ENCODE assay signal across 8 cellular contexts in genomic region chr21:33479679-33480480, GRCh38. TPM values are rescaled to one million over a fixed set of nuclear protein-coding genes. Genes with fewer than 3 reads are reported as not detected.
DNase-seq lines count a peak whose midpoint lies in the region; ATAC-seq and TF ChIP-seq lines count a peak whose summit lies in the region.

TSS of gene TMEM50B (minus strand) at chr21:33479974. CDS start at chr21:33468885, 11,089 bp downstream.

- CTCF ChIA-PET in AG04450 (lab: Charles Lee), result interaction anchor here (0.6 to 1.8 kb wide), 10 partner anchors 9 to 486 kb away, joined by 3 to 17 read pairs (median 4); no protein-coding TSS in a partner anchor
- CTCF ChIA-PET in mammary epithelial cell (lab: Charles Lee; ENCODE audit: low non-redundant PET), result interaction anchor here (0.5 to 1.1 kb wide), 4 partner anchors 43 to 224 kb away, joined by 3 to 6 read pairs (median 4); no protein-coding TSS in a partner anchor

- POLR2A ChIA-PET in AG04450 (lab: Yijun Ruan, JAX), result interaction anchor here (0.6 to 2.9 kb wide), 15 partner anchors 11 to 867 kb away, joined by 3 to 64 read pairs (median 3); partner anchors contain the start of genes CFAP298, DNAJC28, DONSON and IFNAR1

- intact Hi-C loops in mammary epithelial cell (cut with micrococcal nuclease), result no loop called here

- peaks cover 30% of the 10 kb centered on the region for H3K79me2 ChIP-seq in mammary epithelial cell (ENCODE audit: insufficient read depth, low read length)

- peaks cover 6% of the 10 kb centered on the region for H3K4me1 ChIP-seq in mammary epithelial cell (ENCODE audit: insufficient read depth, low read length)

- no peaks in the 10 kb centered on the region for H3K9me3 ChIP-seq in AG04450 (ENCODE audit: control insufficient read depth, insufficient read depth, low read length)
- H3K9me3 ChIP-seq in WERI-Rb-1 (ENCODE audit: severe bottlenecking), result no peaks in the 10 kb centered on the region
- no peaks in the 10 kb centered on the region for H3K9me3 ChIP-seq in mammary epithelial cell (replicated peaks; ENCODE audit: insufficient read depth, low read length)

- H4K20me1 ChIP-seq in mammary epithelial cell (ENCODE audit: insufficient read depth, low read length), result no peaks in the 10 kb centered on the region

- peak within 1 kb of the TSS; percentile 95 for H2AFZ ChIP-seq in mammary epithelial cell (ENCODE audit: low read depth, low read length)

- TF ChIP-seq CTCF in AG04450 (IDR thresholded peaks at IDR 0.05; ENCODE audit: low read depth, low read length) (peak; percentile 45; the same call in 1 of the 2 replicates), WERI-Rb-1 (IDR thresholded peaks at IDR 0.05; ENCODE audit: low read depth, low read length) (peak; percentile 80), mammary epithelial cell (conservative IDR thresholded peaks at IDR 0.05 in 1 of 2, IDR thresholded peaks at IDR 0.05 in 1 of 2; ENCODE audit: extremely low read depth in 1 of 2, insufficient read depth in 1 of 2, low read depth in 1 of 2, low read length in 2 of 2) (peak in 1 of 2 donors; percentile 50)

- H3K27ac ChIP-seq in AG04450 (ENCODE audit: low read depth, low read length), result peak within 1 kb of the TSS; percentile 85
- peak within 1 kb of the TSS; percentile 88 for H3K27ac ChIP-seq in WERI-Rb-1
- H3K27ac ChIP-seq in mammary epithelial cell (ENCODE audit: insufficient read depth, low read depth, low read length), result peak within 1 kb of the TSS; percentile 81

- H3K4me3 ChIP-seq in AG04450 (ENCODE audit: low read depth, low read length) (peak within 1 kb of the TSS; percentile 82), WERI-Rb-1 (ENCODE audit: low read depth, low read length) (peak within 1 kb of the TSS; percentile 58), mammary epithelial cell (replicated peaks in 1 of 3; ENCODE audit: insufficient read depth in 1 of 3, low read depth in 2 of 3, low read length in 3 of 3) (peak within 1 kb of the TSS; percentile 79 to 86 (median 85))

- peak; percentile 91 for DNase-seq in AG04450 (ENCODE audit: low read depth, low spot score)
- peak; percentile 86 for DNase-seq in NCI-H2196 treated with DMSO at 0.1 percent for 48 hours (lab: John Stamatoyannopoulos, UW; ENCODE audit: unreplicated experiment)
- DNase-seq in WERI-Rb-1, result peak; percentile 98
- DNase-seq in mammary epithelial cell, result peak; percentile 98
- peak; percentile 97 for DNase-seq in iPS-NIHi7 (ENCODE audit: extremely low spot score)
- DNase-seq in smooth muscle cell of the brain vasculature (ENCODE audit: low read depth, low spot score), result peak; percentile 82

- H3K9ac ChIP-seq in mammary epithelial cell (ENCODE audit: insufficient read depth, low read length), result peak within 1 kb of the TSS; percentile 91

- in situ Hi-C loops in mammary epithelial cell (cut with MboI; ENCODE audit: low sequenced_read_pairs in 2 of 2), result no loop called here

- ATAC-seq in GM18873 (IDR thresholded peaks at IDR 0.05; ENCODE audit: low FRiP score, unreplicated experiment) (peak; percentile 85), HG03139 (IDR thresholded peaks at IDR 0.05; ENCODE audit: unreplicated experiment) (peak; percentile 87)

- 3% methylated on average over 8 of the region's 93 CpGs for WGBS in mammary epithelial cell (ENCODE audit: low coverage, missing lambda C conversion rate)

- peak within 1 kb of the TSS; percentile 82 for H3K4me2 ChIP-seq in mammary epithelial cell (ENCODE audit: insufficient read depth, low read depth, low read length)

- H3K36me3 ChIP-seq in WERI-Rb-1 (no peaks in the 10 kb centered on the region), mammary epithelial cell (ENCODE audit: insufficient read depth, low read length) (no peaks in the 10 kb centered on the region)

- BruUV-seq in mammary epithelial cell (replicated peaks; lab: Mats Ljungman, UMichigan), result no TSS peak

- dilution Hi-C loops in mammary epithelial cell (cut with HindIII; ENCODE audit: low sequenced_read_pairs), result no loop called here

- H3K27me3 ChIP-seq in AG04450 (ENCODE audit: control insufficient read depth, insufficient read depth, low read length) (no peaks in the 10 kb centered on the region), WERI-Rb-1 (ENCODE audit: insufficient read depth, low read depth, severe bottlenecking) (no peaks in the 10 kb centered on the region), mammary epithelial cell (ENCODE audit: insufficient read depth, low read length) (no peaks in the 10 kb centered on the region)

RNA-seq across cellular contexts. Expression of gene TMEM50B, which starts in this region (rescaled TPM):
- polyA plus RNA-seq in AG04450 (2011; rRNA removed) (24.4 and 33.8 TPM in 2 replicates), mammary epithelial cell (14.6 TPM)
- 4.6 and 11.5 TPM in 2 replicates for polyA minus RNA-seq in AG04450 (2011; rRNA and poly(A)+ RNA removed)
- total RNA-seq in mammary epithelial cell, result 10 to 100 TPM; 21.5 to 21.7 TPM
- 5.4 TPM for polyA minus RNA-seq in mammary epithelial cell

Comparison
In these comparisons a context has a peak if more than half of its experiments do, and no peak if none do; other contexts are left out.
1. Peak in every context shown above with its lines: DNase-seq, ATAC-seq, H3K4me3 ChIP-seq and H3K27ac ChIP-seq.